1 cellular context compared by ENCODE assay signal in the genomic region with DNA sequence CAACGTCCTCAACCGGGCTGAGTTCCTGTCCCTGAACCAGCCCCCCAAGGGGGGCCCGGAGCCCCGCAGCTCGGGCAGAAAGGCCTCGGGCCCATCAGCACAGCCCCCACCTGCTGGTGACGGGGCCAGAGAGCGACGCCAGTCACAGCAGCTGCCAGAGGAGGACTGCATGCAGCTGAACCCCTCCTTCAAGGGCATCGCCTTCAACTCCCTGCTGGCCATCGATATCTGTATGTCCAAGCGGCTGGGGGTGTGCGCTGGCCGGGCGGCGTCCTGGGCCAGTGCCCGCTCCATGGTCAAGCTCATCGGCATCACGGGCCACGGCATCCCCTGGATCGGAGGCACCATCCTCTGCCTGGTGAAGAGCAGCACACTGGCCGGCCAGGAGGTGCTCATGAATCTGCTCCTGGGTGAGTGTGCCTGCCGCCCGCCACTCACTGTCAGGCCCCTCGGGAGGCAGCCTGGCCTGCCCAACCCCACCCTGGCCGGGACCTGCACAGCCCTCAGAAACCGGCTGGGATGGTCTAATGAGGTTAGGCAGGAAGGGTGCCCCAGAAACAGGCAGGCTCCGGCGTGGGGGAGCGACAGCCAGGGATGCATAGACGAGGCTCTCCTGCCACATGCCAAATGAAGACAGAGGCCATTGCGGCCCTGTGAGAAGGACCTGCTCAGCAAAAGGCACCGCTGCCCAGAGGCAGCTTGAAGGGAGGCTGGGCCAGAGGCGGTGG.
TF ChIP-seq lines count a peak whose summit lies in the region.

No MANE protein-coding gene starts in this region.

TF ChIP-seq in SK-N-SH, 30 proteins besides CTCF, POLR2A, EP300 and RAD21 (continued from another document):
- TF ChIP-seq, protein P1, sequence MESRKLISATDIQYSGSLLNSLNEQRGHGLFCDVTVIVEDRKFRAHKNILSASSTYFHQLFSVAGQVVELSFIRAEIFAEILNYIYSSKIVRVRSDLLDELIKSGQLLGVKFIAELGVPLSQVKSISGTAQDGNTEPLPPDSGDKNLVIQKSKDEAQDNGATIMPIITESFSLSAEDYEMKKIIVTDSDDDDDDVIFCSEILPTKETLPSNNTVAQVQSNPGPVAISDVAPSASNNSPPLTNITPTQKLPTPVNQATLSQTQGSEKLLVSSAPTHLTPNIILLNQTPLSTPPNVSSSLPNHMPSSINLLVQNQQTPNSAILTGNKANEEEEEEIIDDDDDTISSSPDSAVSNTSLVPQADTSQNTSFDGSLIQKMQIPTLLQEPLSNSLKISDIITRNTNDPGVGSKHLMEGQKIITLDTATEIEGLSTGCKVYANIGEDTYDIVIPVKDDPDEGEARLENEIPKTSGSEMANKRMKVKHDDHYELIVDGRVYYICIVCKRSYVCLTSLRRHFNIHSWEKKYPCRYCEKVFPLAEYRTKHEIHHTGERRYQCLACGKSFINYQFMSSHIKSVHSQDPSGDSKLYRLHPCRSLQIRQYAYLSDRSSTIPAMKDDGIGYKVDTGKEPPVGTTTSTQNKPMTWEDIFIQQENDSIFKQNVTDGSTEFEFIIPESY (IDR thresholded peaks at IDR 0.05; ENCODE audit: borderline replicate concordance, low read depth), result no peak
- no peak for TF ChIP-seq RCOR1 (IDR thresholded peaks at IDR 0.05; ENCODE audit: low read length)
- no peak for TF ChIP-seq GATA2 (CRISPR knock-in tag; IDR thresholded peaks at IDR 0.05)
- no peak for TF ChIP-seq RFX5 (IDR thresholded peaks at IDR 0.05; ENCODE audit: low read length)
- no peak for TF ChIP-seq FOXM1 (IDR thresholded peaks at IDR 0.05; ENCODE audit: low read depth)
- TF ChIP-seq EZH2phosphoT487 (IDR thresholded peaks at IDR 0.05; ENCODE audit: borderline replicate concordance, low read depth), result no peak
- TF ChIP-seq SMC3 (IDR thresholded peaks at IDR 0.05; ENCODE audit: low read depth, low read length), result no peak
